ENCODE assay signal across 1 cellular context in the genomic region with DNA sequence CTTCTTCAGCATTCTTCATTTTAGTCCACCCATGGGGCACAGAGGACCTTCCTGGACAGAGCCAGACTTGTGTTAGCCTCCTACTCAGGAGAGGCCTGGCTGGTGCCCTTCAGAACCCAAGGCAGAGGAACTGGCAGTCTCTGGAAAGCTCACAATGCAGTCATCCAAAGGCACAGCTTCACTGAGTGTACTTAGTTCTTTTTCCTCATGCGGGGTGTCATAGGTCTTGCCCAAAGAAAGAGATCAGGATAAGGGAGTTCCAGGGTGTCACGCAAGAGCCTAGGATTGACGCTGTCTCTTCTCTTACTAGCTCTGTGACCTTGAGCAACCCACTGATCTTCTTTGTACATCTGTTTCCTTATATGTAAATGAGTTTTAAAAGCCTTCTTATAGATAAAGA.
TF ChIP-seq lines count a peak whose summit lies in the region.

No MANE protein-coding gene starts in this region.

TF ChIP-seq in GM12878, 131 proteins besides CTCF, POLR2A, EP300 and RAD21:
- TF ChIP-seq TARDBP (IDR thresholded peaks at IDR 0.05; ENCODE audit: borderline replicate concordance) (no peak), SRF (IDR thresholded peaks at IDR 0.05; ENCODE audit: low read depth in 2 of 2, low read length in 2 of 2) (no peak), RB1 (IDR thresholded peaks at IDR 0.05; ENCODE audit: borderline replicate concordance) (no peak), HDAC2 (IDR thresholded peaks at IDR 0.05) (no peak), CHD1 (IDR thresholded peaks at IDR 0.05; ENCODE audit: low read depth, low read length) (no peak), BCL11A (IDR thresholded peaks at IDR 0.05; ENCODE audit: low read depth, low read length) (no peak), MTA3 (IDR thresholded peaks at IDR 0.05; ENCODE audit: borderline replicate concordance, low read length) (no peak)
- TF ChIP-seq, protein P1, sequence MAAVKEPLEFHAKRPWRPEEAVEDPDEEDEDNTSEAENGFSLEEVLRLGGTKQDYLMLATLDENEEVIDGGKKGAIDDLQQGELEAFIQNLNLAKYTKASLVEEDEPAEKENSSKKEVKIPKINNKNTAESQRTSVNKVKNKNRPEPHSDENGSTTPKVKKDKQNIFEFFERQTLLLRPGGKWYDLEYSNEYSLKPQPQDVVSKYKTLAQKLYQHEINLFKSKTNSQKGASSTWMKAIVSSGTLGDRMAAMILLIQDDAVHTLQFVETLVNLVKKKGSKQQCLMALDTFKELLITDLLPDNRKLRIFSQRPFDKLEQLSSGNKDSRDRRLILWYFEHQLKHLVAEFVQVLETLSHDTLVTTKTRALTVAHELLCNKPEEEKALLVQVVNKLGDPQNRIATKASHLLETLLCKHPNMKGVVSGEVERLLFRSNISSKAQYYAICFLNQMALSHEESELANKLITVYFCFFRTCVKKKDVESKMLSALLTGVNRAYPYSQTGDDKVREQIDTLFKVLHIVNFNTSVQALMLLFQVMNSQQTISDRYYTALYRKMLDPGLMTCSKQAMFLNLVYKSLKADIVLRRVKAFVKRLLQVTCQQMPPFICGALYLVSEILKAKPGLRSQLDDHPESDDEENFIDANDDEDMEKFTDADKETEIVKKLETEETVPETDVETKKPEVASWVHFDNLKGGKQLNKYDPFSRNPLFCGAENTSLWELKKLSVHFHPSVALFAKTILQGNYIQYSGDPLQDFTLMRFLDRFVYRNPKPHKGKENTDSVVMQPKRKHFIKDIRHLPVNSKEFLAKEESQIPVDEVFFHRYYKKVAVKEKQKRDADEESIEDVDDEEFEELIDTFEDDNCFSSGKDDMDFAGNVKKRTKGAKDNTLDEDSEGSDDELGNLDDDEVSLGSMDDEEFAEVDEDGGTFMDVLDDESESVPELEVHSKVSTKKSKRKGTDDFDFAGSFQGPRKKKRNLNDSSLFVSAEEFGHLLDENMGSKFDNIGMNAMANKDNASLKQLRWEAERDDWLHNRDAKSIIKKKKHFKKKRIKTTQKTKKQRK (IDR thresholded peaks at IDR 0.05; ENCODE audit: low read depth, low read length): no peak
- TF ChIP-seq, protein P2, sequence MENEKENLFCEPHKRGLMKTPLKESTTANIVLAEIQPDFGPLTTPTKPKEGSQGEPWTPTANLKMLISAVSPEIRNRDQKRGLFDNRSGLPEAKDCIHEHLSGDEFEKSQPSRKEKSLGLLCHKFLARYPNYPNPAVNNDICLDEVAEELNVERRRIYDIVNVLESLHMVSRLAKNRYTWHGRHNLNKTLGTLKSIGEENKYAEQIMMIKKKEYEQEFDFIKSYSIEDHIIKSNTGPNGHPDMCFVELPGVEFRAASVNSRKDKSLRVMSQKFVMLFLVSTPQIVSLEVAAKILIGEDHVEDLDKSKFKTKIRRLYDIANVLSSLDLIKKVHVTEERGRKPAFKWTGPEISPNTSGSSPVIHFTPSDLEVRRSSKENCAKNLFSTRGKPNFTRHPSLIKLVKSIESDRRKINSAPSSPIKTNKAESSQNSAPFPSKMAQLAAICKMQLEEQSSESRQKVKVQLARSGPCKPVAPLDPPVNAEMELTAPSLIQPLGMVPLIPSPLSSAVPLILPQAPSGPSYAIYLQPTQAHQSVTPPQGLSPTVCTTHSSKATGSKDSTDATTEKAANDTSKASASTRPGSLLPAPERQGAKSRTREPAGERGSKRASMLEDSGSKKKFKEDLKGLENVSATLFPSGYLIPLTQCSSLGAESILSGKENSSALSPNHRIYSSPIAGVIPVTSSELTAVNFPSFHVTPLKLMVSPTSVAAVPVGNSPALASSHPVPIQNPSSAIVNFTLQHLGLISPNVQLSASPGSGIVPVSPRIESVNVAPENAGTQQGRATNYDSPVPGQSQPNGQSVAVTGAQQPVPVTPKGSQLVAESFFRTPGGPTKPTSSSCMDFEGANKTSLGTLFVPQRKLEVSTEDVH (IDR thresholded peaks at IDR 0.05; ENCODE audit: low read depth, partially characterized antibody): no peak
- TF ChIP-seq, protein P3, sequence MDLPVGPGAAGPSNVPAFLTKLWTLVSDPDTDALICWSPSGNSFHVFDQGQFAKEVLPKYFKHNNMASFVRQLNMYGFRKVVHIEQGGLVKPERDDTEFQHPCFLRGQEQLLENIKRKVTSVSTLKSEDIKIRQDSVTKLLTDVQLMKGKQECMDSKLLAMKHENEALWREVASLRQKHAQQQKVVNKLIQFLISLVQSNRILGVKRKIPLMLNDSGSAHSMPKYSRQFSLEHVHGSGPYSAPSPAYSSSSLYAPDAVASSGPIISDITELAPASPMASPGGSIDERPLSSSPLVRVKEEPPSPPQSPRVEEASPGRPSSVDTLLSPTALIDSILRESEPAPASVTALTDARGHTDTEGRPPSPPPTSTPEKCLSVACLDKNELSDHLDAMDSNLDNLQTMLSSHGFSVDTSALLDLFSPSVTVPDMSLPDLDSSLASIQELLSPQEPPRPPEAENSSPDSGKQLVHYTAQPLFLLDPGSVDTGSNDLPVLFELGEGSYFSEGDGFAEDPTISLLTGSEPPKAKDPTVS (IDR thresholded peaks at IDR 0.05; ENCODE audit: low read depth, low read length): no peak
- TF ChIP-seq, protein P4, sequence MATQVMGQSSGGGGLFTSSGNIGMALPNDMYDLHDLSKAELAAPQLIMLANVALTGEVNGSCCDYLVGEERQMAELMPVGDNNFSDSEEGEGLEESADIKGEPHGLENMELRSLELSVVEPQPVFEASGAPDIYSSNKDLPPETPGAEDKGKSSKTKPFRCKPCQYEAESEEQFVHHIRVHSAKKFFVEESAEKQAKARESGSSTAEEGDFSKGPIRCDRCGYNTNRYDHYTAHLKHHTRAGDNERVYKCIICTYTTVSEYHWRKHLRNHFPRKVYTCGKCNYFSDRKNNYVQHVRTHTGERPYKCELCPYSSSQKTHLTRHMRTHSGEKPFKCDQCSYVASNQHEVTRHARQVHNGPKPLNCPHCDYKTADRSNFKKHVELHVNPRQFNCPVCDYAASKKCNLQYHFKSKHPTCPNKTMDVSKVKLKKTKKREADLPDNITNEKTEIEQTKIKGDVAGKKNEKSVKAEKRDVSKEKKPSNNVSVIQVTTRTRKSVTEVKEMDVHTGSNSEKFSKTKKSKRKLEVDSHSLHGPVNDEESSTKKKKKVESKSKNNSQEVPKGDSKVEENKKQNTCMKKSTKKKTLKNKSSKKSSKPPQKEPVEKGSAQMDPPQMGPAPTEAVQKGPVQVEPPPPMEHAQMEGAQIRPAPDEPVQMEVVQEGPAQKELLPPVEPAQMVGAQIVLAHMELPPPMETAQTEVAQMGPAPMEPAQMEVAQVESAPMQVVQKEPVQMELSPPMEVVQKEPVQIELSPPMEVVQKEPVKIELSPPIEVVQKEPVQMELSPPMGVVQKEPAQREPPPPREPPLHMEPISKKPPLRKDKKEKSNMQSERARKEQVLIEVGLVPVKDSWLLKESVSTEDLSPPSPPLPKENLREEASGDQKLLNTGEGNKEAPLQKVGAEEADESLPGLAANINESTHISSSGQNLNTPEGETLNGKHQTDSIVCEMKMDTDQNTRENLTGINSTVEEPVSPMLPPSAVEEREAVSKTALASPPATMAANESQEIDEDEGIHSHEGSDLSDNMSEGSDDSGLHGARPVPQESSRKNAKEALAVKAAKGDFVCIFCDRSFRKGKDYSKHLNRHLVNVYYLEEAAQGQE (IDR thresholded peaks at IDR 0.05; ENCODE audit: low read depth, low read length): no peak
- TF ChIP-seq, protein P5, sequence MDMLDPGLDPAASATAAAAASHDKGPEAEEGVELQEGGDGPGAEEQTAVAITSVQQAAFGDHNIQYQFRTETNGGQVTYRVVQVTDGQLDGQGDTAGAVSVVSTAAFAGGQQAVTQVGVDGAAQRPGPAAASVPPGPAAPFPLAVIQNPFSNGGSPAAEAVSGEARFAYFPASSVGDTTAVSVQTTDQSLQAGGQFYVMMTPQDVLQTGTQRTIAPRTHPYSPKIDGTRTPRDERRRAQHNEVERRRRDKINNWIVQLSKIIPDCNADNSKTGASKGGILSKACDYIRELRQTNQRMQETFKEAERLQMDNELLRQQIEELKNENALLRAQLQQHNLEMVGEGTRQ (IDR thresholded peaks at IDR 0.05; ENCODE audit: borderline replicate concordance, low read depth, low read length): no peak
TF ChIP-seq in GM12878: peak in this region for 0.
